8 cellular contexts compared by ENCODE assay signal in genomic region chr19:38618590-38619360, GRCh38. TPM values are rescaled to one million over a fixed set of nuclear protein-coding genes. Genes with fewer than 3 reads are reported as not detected.
A peak's percentile ranks its signal among the peaks of the same experiment; 100 is the strongest.
DNase-seq lines count a peak whose midpoint lies in the region; ATAC-seq, FAIRE-seq and TF ChIP-seq lines count a peak whose summit lies in the region.

EIF3K (plus strand) TSS chr19:38619188; CDS start chr19:38619269, 81 bp downstream.

- TF ChIP-seq RAD21 in Ishikawa (IDR thresholded peaks at IDR 0.05; ENCODE audit: low read depth): no peak

- peak; percentile 77 for FAIRE-seq in D721Med (lab: Jason Lieb, UNC)

- H3K9ac ChIP-seq in PC-3 (ENCODE audit: low read length): peak within 1 kb of the TSS; percentile 98

- no peaks in the 10 kb centered on the region for H3F3A ChIP-seq in PC-3 (ENCODE audit: low read length, unreplicated experiment)

- ATAC-seq in GM21529 (IDR thresholded peaks at IDR 0.05; ENCODE audit: unreplicated experiment): peak; percentile 41
- ATAC-seq in PC-3: peak; percentile 92

- H3K9me3 ChIP-seq in PC-3 (ENCODE audit: low read length): no peaks in the 10 kb centered on the region
- H3K9me3 ChIP-seq in mononuclear cell (ENCODE audit: low read depth, low read length): no peaks in the 10 kb centered on the region

- H4K20me1 ChIP-seq in PC-3 (ENCODE audit: low read length): no peaks in the 10 kb centered on the region

- H2AFZ ChIP-seq in PC-3 (ENCODE audit: low read length): peak within 1 kb of the TSS; percentile 86

- no peaks in the 10 kb centered on the region for H3K9me2 ChIP-seq in PC-3 (replicated peaks; ENCODE audit: low read length)

- DNase-seq in D721Med (ENCODE audit: insufficient read length, low spot score) (peak; percentile 95), PC-3 (peak; percentile 98), activated T-cell treated with anti-CD3 and anti-CD28 coated beads for 48 hours (ENCODE audit: low read depth) (peak; percentile 99), epithelial cell of esophagus (ENCODE audit: low read depth) (peak; percentile 99)
- peak; percentile 91 to 95 for DNase-seq in stimulated activated CD8-positive, alpha-beta memory T cell treated with anti-CD3 and anti-CD28 coated beads, Interleukin-4, amount 100 ng/mL, for 1 hour (ENCODE audit: low read depth in 2 of 2, low spot score in 1 of 2)

- CTCF ChIA-PET in PC-3 (lab: Charles Lee): interaction anchor here (1.2 to 1.9 kb wide), 2 partner anchors 16 to 216 kb away, joined by 7 to 17 read pairs; partner anchors contain the start of gene FAM98C

- no peak for TF ChIP-seq EP300 in Ishikawa (IDR thresholded peaks at IDR 0.05; ENCODE audit: borderline replicate concordance)

- H3K27ac ChIP-seq in PC-3 (ENCODE audit: low read length): peak within 1 kb of the TSS; percentile 62

- H3K4me2 ChIP-seq in PC-3 (ENCODE audit: low read length): peak within 1 kb of the TSS; percentile 99

- intact Hi-C loops in PC-3 (cut with micrococcal nuclease): no loop called here

- H3K27me3 ChIP-seq in PC-3 (ENCODE audit: low read length) (no peaks in the 10 kb centered on the region), mononuclear cell (ENCODE audit: insufficient read depth, low read length) (no peaks in the 10 kb centered on the region)

- H3K4me1 ChIP-seq in PC-3 (ENCODE audit: insufficient read depth, low read length): peaks cover 14% of the 10 kb centered on the region
- peaks cover 44% of the 10 kb centered on the region for H3K4me1 ChIP-seq in mononuclear cell (ENCODE audit: insufficient read depth, low read length)

- H3K79me2 ChIP-seq in PC-3 (ENCODE audit: low read length): peaks cover 24% of the 10 kb centered on the region

- BruUV-seq in PC-3 (replicated peaks; lab: Mats Ljungman, UMichigan): no TSS peak

- POLR2A ChIA-PET in PC-3 (lab: Charles Lee; ENCODE audit: unreplicated experiment): interaction anchor here (0.6 to 1.0 kb wide), 5 partner anchors 9 to 312 kb away, joined by 3 to 12 read pairs (median 3); partner anchors contain the start of genes MRPS12 and SARS2

- TF ChIP-seq CTCF in D721Med (IDR thresholded peaks at IDR 0.05; ENCODE audit: insufficient read depth, missing control alignments): no peak
- TF ChIP-seq CTCF in PC-3 (conservative IDR thresholded peaks at IDR 0.05; ENCODE audit: low read depth, low read length): no peak
- TF ChIP-seq CTCF in epithelial cell of esophagus (IDR thresholded peaks at IDR 0.05; ENCODE audit: insufficient read depth, low read depth, low read length, missing control alignments): no peak

- H3K4me3 ChIP-seq in PC-3 (ENCODE audit: low read length): peak within 1 kb of the TSS; percentile 92
- peak within 1 kb of the TSS; percentile 100 for H3K4me3 ChIP-seq in epithelial cell of esophagus (ENCODE audit: low read length)
- H3K4me3 ChIP-seq in mononuclear cell (ENCODE audit: low read length): peak within 1 kb of the TSS; percentile 73

- H3K36me3 ChIP-seq in PC-3 (ENCODE audit: low read depth, low read length): no peaks in the 10 kb centered on the region; the same call in 1 of the 2 replicates

TF ChIP-seq in Ishikawa, 13 proteins besides CTCF, POLR2A, EP300 and RAD21:
- TF ChIP-seq TCF12 (IDR thresholded peaks at IDR 0.05; ENCODE audit: low read depth): no peak; the same call in 1 of the 2 replicates
- TF ChIP-seq NFIC (IDR thresholded peaks at IDR 0.05): no peak
- TF ChIP-seq FOXM1 (IDR thresholded peaks at IDR 0.05; ENCODE audit: borderline replicate concordance, low read depth): no peak
- peak; percentile 11; the same call in 1 of the 2 replicates for TF ChIP-seq TEAD4 (IDR thresholded peaks at IDR 0.05)
- TF ChIP-seq REST (IDR thresholded peaks at IDR 0.05; ENCODE audit: low read depth): no peak
- peak; percentile 93 for TF ChIP-seq MAX (IDR thresholded peaks at IDR 0.05)
- 0 out of 2 replicates have a peak, but pooled peaks have one; percentile 27 for TF ChIP-seq EGR1 (IDR thresholded peaks at IDR 0.05)
- peak; percentile 37; the same call in 1 of the 2 replicates for TF ChIP-seq TAF1 (IDR thresholded peaks at IDR 0.05; ENCODE audit: low read depth)
- peak; percentile 84 for TF ChIP-seq CREB1 (IDR thresholded peaks at IDR 0.05; ENCODE audit: low read depth)
- peak; percentile 45; the same call in 1 of the 2 replicates for TF ChIP-seq YY1 (IDR thresholded peaks at IDR 0.05; ENCODE audit: low read depth)
- TF ChIP-seq USF1 (IDR thresholded peaks at IDR 0.05): peak; percentile 99
- TF ChIP-seq CEBPB (IDR thresholded peaks at IDR 0.05): no peak
- TF ChIP-seq ZBTB7A (IDR thresholded peaks at IDR 0.05; ENCODE audit: low read depth): no peak
TF ChIP-seq in Ishikawa: peak in this region for 7.

RNA-seq across cellular contexts. Expression of gene EIF3K, which starts in this region (rescaled TPM):
- total RNA-seq in PC-3 (2014; rRNA removed): 310 and 414 TPM in 2 replicates
- total RNA-seq in mononuclear cell: 517 TPM

Comparison
In these comparisons a context has a peak if more than half of its experiments do, and no peak if none do; other contexts are left out.
1. Peak in every context shown above with its lines: DNase-seq, ATAC-seq, H3K4me3 ChIP-seq and H3K27ac ChIP-seq.